Comparison of ENCODE assay signal across 8 cellular contexts in the genomic region with DNA sequence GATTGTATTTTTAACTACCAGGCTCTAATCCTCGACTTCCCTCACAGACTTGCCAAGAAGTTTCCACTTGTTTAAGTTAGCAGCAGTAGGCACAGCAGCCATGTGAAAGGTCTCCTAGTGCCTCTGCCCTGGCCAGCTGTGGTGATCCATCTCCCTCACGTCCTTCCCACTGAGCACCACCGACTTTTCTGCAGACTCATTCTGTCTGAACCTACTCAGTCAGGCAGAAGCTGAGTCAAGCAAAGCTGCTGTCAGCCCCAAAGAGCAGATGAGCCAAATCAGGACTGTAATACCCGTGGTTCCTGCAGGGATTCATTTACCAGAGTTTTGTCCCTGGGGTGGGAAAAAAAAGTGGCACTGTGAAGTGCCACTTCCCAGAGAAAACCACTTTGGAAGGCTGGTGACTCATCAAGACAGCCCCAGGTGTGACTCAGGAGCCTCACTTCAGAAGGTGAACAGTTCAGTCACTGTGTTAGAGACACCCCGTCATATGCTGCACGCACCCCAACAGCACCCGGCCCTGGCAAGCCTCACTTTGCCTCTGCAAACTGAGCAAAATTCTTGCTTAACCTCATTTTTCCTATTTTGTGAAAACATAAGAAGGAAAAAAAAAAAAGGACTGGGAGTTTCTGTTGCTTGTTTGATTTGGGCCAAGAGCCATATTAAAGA.
DNase-seq lines count a peak whose midpoint lies in the region; ATAC-seq, FAIRE-seq and TF ChIP-seq lines count a peak whose summit lies in the region.

No MANE protein-coding gene starts in this region.

- no peaks in the 10 kb centered on the region for H3K36me3 ChIP-seq in K562 (ENCODE audit: control insufficient read depth, insufficient read depth, low read length)
- no peaks in the 10 kb centered on the region for H3K36me3 ChIP-seq in vagina

- TF ChIP-seq POLR2A in K562 (conservative IDR thresholded peaks at IDR 0.05) (no peak), vagina (IDR thresholded peaks at IDR 0.05) (no peak)

- H4K20me1 ChIP-seq in K562 (replicated peaks; ENCODE audit: control insufficient read depth, insufficient read depth, low read length) = no peaks in the 10 kb centered on the region

- CTCF ChIA-PET in K562 (lab: Yijun Ruan, JAX; ENCODE audit: low intra/inter-chr PET ratio) = interaction anchor here (0.6 kb wide), 1 partner anchor 135 kb away, joined by 4 read pairs; no protein-coding TSS in a partner anchor

- POLR2A ChIA-PET in K562 (lab: Yijun Ruan, JAX) = interaction anchor here (0.6 to 1.7 kb wide), 2 partner anchors 15 to 18 kb away, joined by 3 to 4 read pairs; no protein-coding TSS in a partner anchor

- no peak for TF ChIP-seq EP300 in K562 (IDR thresholded peaks at IDR 0.05; ENCODE audit: low read length)

- intact Hi-C loops in Right ventricle myocardium inferior (cut with DNase I) = loop anchor here (5.0 kb wide), 1 partner anchor 40 kb away; no protein-coding TSS in a partner anchor
- intact Hi-C loops in cardiac septum (cut with DNase I) = loop anchor here (5.0 kb wide), 1 partner anchor 35 kb away; no protein-coding TSS in a partner anchor
- intact Hi-C loops in K562 (cut with micrococcal nuclease) = no loop called here
- intact Hi-C loops in vagina (cut with DNase I) = no loop called here

- TF ChIP-seq CTCF in K562 (IDR thresholded peaks at IDR 0.05 in 2 of 3, conservative IDR thresholded peaks at IDR 0.05 in 1 of 3; ENCODE audit: insufficient read depth in 2 of 3, low read depth in 1 of 3, low read length in 3 of 3) (no peak), vagina (IDR thresholded peaks at IDR 0.05) (no peak)

- TF ChIP-seq RAD21 in K562 (CRISPR knock-in tag; conservative IDR thresholded peaks at IDR 0.05 in 1 of 2, IDR thresholded peaks at IDR 0.05 in 1 of 2) = no peak

- in situ Hi-C loops in K562 (cut with MboI) = no loop called here

- peak; percentile 75 for FAIRE-seq in K562 (lab: Jason Lieb, UNC)

- no peaks in the 10 kb centered on the region for H3K9me3 ChIP-seq in K562 (replicated peaks; ENCODE audit: control insufficient read depth, insufficient read depth, low read depth, low read length)
- H3K9me3 ChIP-seq in vagina = no peaks in the 10 kb centered on the region

- WGBS in K562 (ENCODE audit: insufficient coverage, low coverage, missing lambda C conversion rate) = 19% methylated on average over 7 of the region's 7 CpGs

- H3K9ac ChIP-seq in K562 (ENCODE audit: insufficient read depth in 1 of 2, low read depth in 2 of 2, low read length in 2 of 2) = no peak overlapping the region

- H3K27me3 ChIP-seq in K562 (ENCODE audit: control insufficient read depth in 2 of 2, insufficient read depth in 2 of 2, low read length in 2 of 2) (peaks cover 4 to 7% of the 10 kb centered on the region in 2 experiments; a peak in 3 of 5 replicates), vagina (no peaks in the 10 kb centered on the region)

- BruUV-seq in K562 (replicated peaks; lab: Mats Ljungman, UMichigan) = no TSS peak

- no peak overlapping the region for H2AFZ ChIP-seq in K562 (ENCODE audit: low read depth, low read length)

- DNase-seq in Right ventricle myocardium inferior (ENCODE audit: missing footprints) (no peak), cardiac septum (ENCODE audit: low spot score) (no peak), K562 (ENCODE audit: extremely low read depth in 1 of 4, low spot score in 3 of 4) (peak in 2 of 4 experiments; percentile 14 to 27), left lobe of liver (ENCODE audit: low spot score) (no peak), vagina (ENCODE audit: extremely low spot score in 2 of 2) (no peak), NOMO-1 treated with dmso at 0.1 percent for 144 hours (lab: John Stamatoyannopoulos, UW; ENCODE audit: unreplicated experiment) (no peak)
- no peak for DNase-seq in activated CD4-positive, alpha-beta T cell treated with anti-CD3 and anti-CD28 coated beads, Interleukin-2, amount 50 U/mL, for 1 hour

- ATAC-seq in Right ventricle myocardium inferior (peak; percentile 67), K562 (peak; percentile 68), left lobe of liver (peak; percentile 81), GM18519 (IDR thresholded peaks at IDR 0.05; ENCODE audit: low FRiP score, unreplicated experiment) (no peak)

- H3K27ac ChIP-seq in K562 (ENCODE audit: extremely low read depth, low read depth, low read length) (no peak overlapping the region), vagina (peak overlapping the region; percentile 43)

- H3K4me2 ChIP-seq in K562 (ENCODE audit: insufficient read depth, low read length) = no peak overlapping the region

- H3K4me1 ChIP-seq in K562 (replicated peaks in 1 of 2; ENCODE audit: control insufficient read depth in 2 of 2, insufficient read depth in 2 of 2, low read length in 2 of 2) = no peaks in the 10 kb centered on the region; a peak in 2 of 5 replicates
- H3K4me1 ChIP-seq in vagina = peaks cover 83% of the 10 kb centered on the region

- no peaks in the 10 kb centered on the region for H3K9me1 ChIP-seq in K562 (ENCODE audit: control insufficient read depth, insufficient read depth, low read length)

- H3K79me2 ChIP-seq in K562 (ENCODE audit: control insufficient read depth, insufficient read depth, low read length) = no peaks in the 10 kb centered on the region

- H3K4me3 ChIP-seq in K562 (no peak overlapping the region), vagina (no peak overlapping the region)

TF ChIP-seq in K562, 482 proteins besides CTCF, POLR2A, EP300 and RAD21 (continues in another document):
- TF ChIP-seq KDM1A (IDR thresholded peaks at IDR 0.05) = peak; percentile 72 to 79; a peak in 3 of 4 replicates
- TF ChIP-seq GTF2A2 (tag; IDR thresholded peaks at IDR 0.05) = no peak
- no peak for TF ChIP-seq GABPA (tag; conservative IDR thresholded peaks at IDR 0.05; ENCODE audit: low read depth)
- no peak for TF ChIP-seq ZNF717 (CRISPR knock-in tag; IDR thresholded peaks at IDR 0.05)
- TF ChIP-seq RFX5 (IDR thresholded peaks at IDR 0.05; ENCODE audit: low read depth, low read length) = no peak
- no peak for TF ChIP-seq ZNF274 (IDR thresholded peaks at IDR 0.05; ENCODE audit: borderline replicate concordance, low read depth, low read length)
- TF ChIP-seq MAFG (tag; conservative IDR thresholded peaks at IDR 0.05) = peak; percentile 60
- no peak for TF ChIP-seq STAT5B (CRISPR knock-in tag; IDR thresholded peaks at IDR 0.05)
- no peak for TF ChIP-seq TOE1 (IDR thresholded peaks at IDR 0.05; ENCODE audit: borderline replicate concordance)
- TF ChIP-seq TOE1 (CRISPR knock-in tag; IDR thresholded peaks at IDR 0.05; ENCODE audit: borderline replicate concordance, low read depth) = no peak
- no peak for TF ChIP-seq SREBF2 (CRISPR knock-in tag; IDR thresholded peaks at IDR 0.05)
- no peak for TF ChIP-seq SRF (CRISPR knock-in tag; IDR thresholded peaks at IDR 0.05)
- TF ChIP-seq, protein P1, sequence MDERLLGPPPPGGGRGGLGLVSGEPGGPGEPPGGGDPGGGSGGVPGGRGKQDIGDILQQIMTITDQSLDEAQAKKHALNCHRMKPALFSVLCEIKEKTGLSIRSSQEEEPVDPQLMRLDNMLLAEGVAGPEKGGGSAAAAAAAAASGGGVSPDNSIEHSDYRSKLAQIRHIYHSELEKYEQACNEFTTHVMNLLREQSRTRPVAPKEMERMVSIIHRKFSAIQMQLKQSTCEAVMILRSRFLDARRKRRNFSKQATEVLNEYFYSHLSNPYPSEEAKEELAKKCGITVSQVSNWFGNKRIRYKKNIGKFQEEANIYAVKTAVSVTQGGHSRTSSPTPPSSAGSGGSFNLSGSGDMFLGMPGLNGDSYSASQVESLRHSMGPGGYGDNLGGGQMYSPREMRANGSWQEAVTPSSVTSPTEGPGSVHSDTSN (CRISPR knock-in tag; IDR thresholded peaks at IDR 0.05; ENCODE audit: low read depth) = no peak
- TF ChIP-seq, protein P1 (tag; conservative IDR thresholded peaks at IDR 0.05; ENCODE audit: low read depth) = peak; percentile 52; the same call in 1 of the 2 replicates
- no peak for TF ChIP-seq SREBF1 (IDR thresholded peaks at IDR 0.05; ENCODE audit: borderline replicate concordance, low read depth, low read length)
- TF ChIP-seq, protein P2, sequence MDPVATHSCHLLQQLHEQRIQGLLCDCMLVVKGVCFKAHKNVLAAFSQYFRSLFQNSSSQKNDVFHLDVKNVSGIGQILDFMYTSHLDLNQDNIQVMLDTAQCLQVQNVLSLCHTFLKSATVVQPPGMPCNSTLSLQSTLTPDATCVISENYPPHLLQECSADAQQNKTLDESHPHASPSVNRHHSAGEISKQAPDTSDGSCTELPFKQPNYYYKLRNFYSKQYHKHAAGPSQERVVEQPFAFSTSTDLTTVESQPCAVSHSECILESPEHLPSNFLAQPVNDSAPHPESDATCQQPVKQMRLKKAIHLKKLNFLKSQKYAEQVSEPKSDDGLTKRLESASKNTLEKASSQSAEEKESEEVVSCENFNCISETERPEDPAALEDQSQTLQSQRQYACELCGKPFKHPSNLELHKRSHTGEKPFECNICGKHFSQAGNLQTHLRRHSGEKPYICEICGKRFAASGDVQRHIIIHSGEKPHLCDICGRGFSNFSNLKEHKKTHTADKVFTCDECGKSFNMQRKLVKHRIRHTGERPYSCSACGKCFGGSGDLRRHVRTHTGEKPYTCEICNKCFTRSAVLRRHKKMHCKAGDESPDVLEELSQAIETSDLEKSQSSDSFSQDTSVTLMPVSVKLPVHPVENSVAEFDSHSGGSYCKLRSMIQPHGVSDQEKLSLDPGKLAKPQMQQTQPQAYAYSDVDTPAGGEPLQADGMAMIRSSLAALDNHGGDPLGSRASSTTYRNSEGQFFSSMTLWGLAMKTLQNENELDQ (CRISPR knock-in tag; IDR thresholded peaks at IDR 0.05; ENCODE audit: borderline replicate concordance) = no peak
- TF ChIP-seq RFX1 (IDR thresholded peaks at IDR 0.05) = no peak

Comparison
In these comparisons a context has a peak if more than half of its experiments do, and no peak if none do; other contexts are left out.
1. intact Hi-C loops: an anchor here in Right ventricle myocardium inferior (5.0 kb wide) and cardiac septum (5.0 kb wide); none called in K562 and vagina.